In genomic region chr2:46076251-46076650, GRCh38 we compare ENCODE assay signal across 21 cellular contexts.
DNase-seq lines count a peak whose midpoint lies in the region; ATAC-seq and TF ChIP-seq lines count a peak whose summit lies in the region.
"Had no signal": no experiment of that assay in that cellular context is flagged by ENCODE, and none has a peak within 500 bp of the region (broad histone marks: within the 10 kb centered on the region; RNA-seq: fewer than 3 reads in every experiment).

No MANE protein-coding gene starts in this region.

- ATAC-seq in CD8-positive, alpha-beta T cell, result no peak
- ATAC-seq in aorta (ENCODE audit: low FRiP score) (no peak), HG02623 (IDR thresholded peaks at IDR 0.05; ENCODE audit: unreplicated experiment) (no peak)
- ATAC-seq: body of pancreas, T-cell had no signal

- H3K4me3 Mint-ChIP-seq in CD8-positive, alpha-beta T cell, result no peak overlapping the region
- H3K4me3 Mint-ChIP-seq: activated T-cell treated with anti-CD3 and anti-CD28 coated beads, Interleukin-2, amount 50 U/mL, for 24 hours; T-cell had no signal

- H3K27ac ChIP-seq in brain microvascular endothelial cell (peak overlapping the region; percentile 23), aorta (ENCODE audit: low read depth in 1 of 2, low read length in 2 of 2) (no peak overlapping the region)
- no peak overlapping the region for H3K27ac ChIP-seq in CD8-positive, alpha-beta T cell (ENCODE audit: low read depth, low read length)
- H3K27ac ChIP-seq: body of pancreas, coronary artery, RWPE1 had no signal

- WGBS in aorta, 2 donors, result 95% methylated on average over 4 of the region's 4 CpGs

- H3K27me3 ChIP-seq in brain microvascular endothelial cell (replicated peaks) (no peaks in the 10 kb centered on the region), aorta (ENCODE audit: control insufficient read depth in 1 of 2, insufficient read depth in 2 of 2, low read length in 1 of 2) (no peaks in the 10 kb centered on the region)
- H3K27me3 ChIP-seq in CD8-positive, alpha-beta T cell (ENCODE audit: insufficient read depth, low read length), result no peaks in the 10 kb centered on the region
- H3K27me3 ChIP-seq: body of pancreas had no signal

- no peaks in the 10 kb centered on the region for H3K4me1 ChIP-seq in CD8-positive, alpha-beta T cell (ENCODE audit: insufficient read depth, low read length)
- H3K4me1 ChIP-seq in aorta (ENCODE audit: control insufficient read depth in 1 of 2, insufficient read depth in 2 of 2, low read length in 2 of 2), result no peaks in the 10 kb centered on the region
- H3K4me1 ChIP-seq: body of pancreas had no signal

- no peaks in the 10 kb centered on the region for H3K36me3 ChIP-seq in brain microvascular endothelial cell (replicated peaks)
- H3K36me3 ChIP-seq in CD8-positive, alpha-beta T cell (ENCODE audit: insufficient read depth, low read length), result no peaks in the 10 kb centered on the region
- no peaks in the 10 kb centered on the region for H3K36me3 ChIP-seq in aorta (ENCODE audit: control insufficient read depth in 1 of 2, insufficient read depth in 2 of 2, low read length in 1 of 2)

- in situ Hi-C loops in brain microvascular endothelial cell (cut with HindIII; ENCODE audit: low pct_ligation_motif_present, low sequenced_read_pairs), result no loop called here

- POLR2A ChIA-PET in CD8-positive, alpha-beta T cell (lab: Charles Lee), result no interaction called here

- no peaks in the 10 kb centered on the region for H3K4me1 Mint-ChIP-seq in CD8-positive, alpha-beta T cell (ENCODE audit: low read depth)

- CTCF ChIA-PET in CD8-positive, alpha-beta T cell (lab: Charles Lee), result no interaction called here

- no peak overlapping the region for H3K27ac Mint-ChIP-seq in CD8-positive, alpha-beta T cell
- H3K27ac Mint-ChIP-seq: activated T-cell treated with anti-CD3 and anti-CD28 coated beads, Interleukin-2, amount 50 U/mL, for 24 hours; T-cell had no signal

- no peaks in the 10 kb centered on the region for H3K36me3 Mint-ChIP-seq in CD8-positive, alpha-beta T cell

- TF ChIP-seq CTCF in AG10803 (conservative IDR thresholded peaks at IDR 0.05; ENCODE audit: low read length) (no peak), brain microvascular endothelial cell (IDR thresholded peaks at IDR 0.05; ENCODE audit: low read depth, low read length, missing control alignments) (no peak)
- no peak for TF ChIP-seq CTCF in CD8-positive, alpha-beta T cell (IDR thresholded peaks at IDR 0.05)

- intact Hi-C loops in CD8-positive, alpha-beta T cell (cut with DNase I, micrococcal nuclease), result no loop called here
- intact Hi-C loops in aorta (cut with DNase I), result no loop called here

- H3K4me3 ChIP-seq in AG10803 (ENCODE audit: low read length) (no peak overlapping the region), brain microvascular endothelial cell (ENCODE audit: low read depth, low read length) (no peak overlapping the region), aorta (ENCODE audit: low read length in 2 of 2) (no peak overlapping the region)
- H3K4me3 ChIP-seq in CD8-positive, alpha-beta T cell (ENCODE audit: low read depth, low read length), result no peak overlapping the region
- H3K4me3 ChIP-seq: body of pancreas, coronary artery, GM12878 had no signal

- H3K9me3 Mint-ChIP-seq in CD8-positive, alpha-beta T cell, result no peaks in the 10 kb centered on the region
- H3K9me3 Mint-ChIP-seq: activated T-cell treated with anti-CD3 and anti-CD28 coated beads, Interleukin-2, amount 50 U/mL, for 24 hours; T-cell had no signal

- DNase-seq in AG10803 (ENCODE audit: low read depth), result peak; percentile 54
- DNase-seq in HCEC 1CT, result peak; percentile 75
- DNase-seq in brain microvascular endothelial cell, result no peak
- peak; percentile 40 to 92 for DNase-seq in lung microvascular endothelial cell (ENCODE audit: low read depth in 2 of 2)
- DNase-seq in CD8-positive, alpha-beta T cell, result no peak
- DNase-seq in aorta, result no peak
- DNase-seq in NCI-H2171 treated with DMSO at 0.1 percent for 48 hours (lab: John Stamatoyannopoulos, UW), result no peak
- DNase-seq: activated CD4-positive, alpha-beta T cell treated with anti-CD3 and anti-CD28 coated beads, Interleukin-2, amount 50 U/mL, for 48 hours; activated naive CD4-positive, alpha-beta T cell treated with anti-CD3 and anti-CD28 coated beads, Interleukin-2, amount 50 U/mL, for 16 hours; activated T-cell treated with anti-CD3 and anti-CD28 coated beads, Interleukin-2, amount 50 U/mL, for 24 hours; body of pancreas; GDM1; NCI-H146; NCI-H2227 treated with DMSO at 0.1 percent for 48 hours; NK-92 treated with Interleukin-12 subunit alpha and Interleukin-12 subunit beta, amount 100 ng/mL, for 24 hours; stimulated activated CD4-positive, alpha-beta T cell treated with anti-CD3 and anti-CD28 coated beads, Interleukin-2, amount 100 ng/mL, for 48 hours; T-cell had no signal

- no peaks in the 10 kb centered on the region for H3K27me3 Mint-ChIP-seq in CD8-positive, alpha-beta T cell (ENCODE audit: low read depth)
- H3K27me3 Mint-ChIP-seq: activated T-cell treated with anti-CD3 and anti-CD28 coated beads, Interleukin-2, amount 50 U/mL, for 24 hours; T-cell had no signal

- no peaks in the 10 kb centered on the region for H3K9me3 ChIP-seq in CD8-positive, alpha-beta T cell (ENCODE audit: low read length)
- no peaks in the 10 kb centered on the region for H3K9me3 ChIP-seq in aorta (ENCODE audit: control insufficient read depth, low read length)
- H3K9me3 ChIP-seq: body of pancreas had no signal

Comparison
In these comparisons a context has a peak if more than half of its experiments do, and no peak if none do; other contexts are left out.
1. DNase-seq: peak in AG10803 (single experiment), HCEC 1CT (single experiment) and lung microvascular endothelial cell (2 of 2); none in brain microvascular endothelial cell (single experiment), CD8-positive, alpha-beta T cell (0 of 7), aorta (0 of 2) and NCI-H2171 treated with DMSO at 0.1 percent for 48 hours (single experiment).